Comparison of ENCODE assay signal across 22 cellular contexts in the genomic region with DNA sequence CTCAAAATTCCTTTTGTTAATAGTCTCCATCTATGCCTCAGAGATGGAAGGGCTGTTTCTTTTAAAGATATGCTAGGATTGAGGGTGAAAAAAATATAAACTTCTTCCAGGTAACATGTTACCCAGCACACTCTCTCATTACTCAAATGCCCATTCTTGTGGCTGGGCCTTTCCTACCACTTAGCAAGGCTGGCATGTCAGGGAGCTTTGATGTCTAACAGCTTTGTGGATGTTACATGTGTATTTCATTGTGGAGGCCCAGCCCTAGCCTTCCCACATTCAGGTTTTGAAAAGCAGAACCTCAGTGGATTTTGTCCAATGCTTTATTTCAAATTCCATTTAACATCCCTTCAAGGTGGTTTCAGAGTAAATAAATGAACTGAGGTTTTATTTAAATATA.
"Had no signal": no experiment of that assay in that cellular context is flagged by ENCODE, and none has a peak within 500 bp of the region (broad histone marks: within the 10 kb centered on the region; RNA-seq: fewer than 3 reads in every experiment).

No MANE protein-coding gene starts in this region.

- H3K36me3 ChIP-seq: SJSA1 had no signal

- H3K4me3 ChIP-seq: SJSA1, SK-N-MC had no signal

- DNase-seq: Karpas-422, KG1, MM.1S, NCI-H1092, NCI-H1105 treated with DMSO at 0.1 percent for 48 hours, NCI-H1417 treated with DMSO at 0.1 percent for 48 hours, NCI-H146, NCI-H1694 treated with DMSO at 0.1 percent for 48 hours, NCI-H1930, NCI-H2081, NCI-H2107, NCI-H226, NCI-H446, NCI-H510A, NCI-H524 treated with DMSO at 0.1 percent for 48 hours, NCI-H69, NCI-H774, Right ventricle myocardium superior, RPMI8226, SIG-M5 had no signal

- H3K27me3 ChIP-seq: SJSA1 had no signal

- H3K27ac ChIP-seq: SJSA1, SK-N-MC had no signal

- H3K4me1 ChIP-seq: SJSA1 had no signal
